Comparison of ENCODE assay signal across 22 cellular contexts in genomic region chr6:168408504-168409136, GRCh38. TPM values are rescaled to one million over a fixed set of nuclear protein-coding genes. Genes with fewer than 3 reads are reported as not detected.
"Had no signal": no experiment of that assay in that cellular context is flagged by ENCODE, and none has a peak within 500 bp of the region (broad histone marks: within the 10 kb centered on the region; RNA-seq: fewer than 3 reads in every experiment).

No MANE protein-coding gene starts in this region.

- H3K9me3 Mint-ChIP-seq: activated CD4-positive, alpha-beta memory T cell treated with anti-CD3 and anti-CD28 coated beads, Interleukin-2, amount 10 ng/mL, durations not matched to agents 7 days and 5 days; activated CD4-positive, alpha-beta T cell treated with anti-CD3 and anti-CD28 coated beads, Interleukin-2, amount 10 ng/mL, durations not matched to agents 24 days and 14 days; activated naive CD4-positive, alpha-beta T cell treated with anti-CD3 and anti-CD28 coated beads, Interleukin-2, amount 50 U/mL, for 24 hours; activated T-cell treated with anti-CD3 and anti-CD28 coated beads, Interleukin-2, amount 50 U/mL, for 72 hours; nephron had no signal

- H3K36me3 Mint-ChIP-seq: activated naive CD4-positive, alpha-beta T cell treated with anti-CD3 and anti-CD28 coated beads, Interleukin-2, amount 50 U/mL, for 24 hours had no signal

- H3K27ac Mint-ChIP-seq: activated CD4-positive, alpha-beta memory T cell treated with anti-CD3 and anti-CD28 coated beads, Interleukin-2, amount 10 ng/mL, durations not matched to agents 7 days and 5 days; activated CD4-positive, alpha-beta T cell treated with anti-CD3 and anti-CD28 coated beads, Interleukin-2, amount 10 ng/mL, durations not matched to agents 24 days and 14 days; activated naive CD4-positive, alpha-beta T cell treated with anti-CD3 and anti-CD28 coated beads, Interleukin-2, amount 50 U/mL, for 24 hours; activated T-cell treated with anti-CD3 and anti-CD28 coated beads, Interleukin-2, amount 50 U/mL, for 72 hours; nephron had no signal

- H3K4me3 ChIP-seq: body of pancreas, cardiac muscle cell, sigmoid colon, upper lobe of left lung had no signal

- H3K27ac ChIP-seq: body of pancreas, cardiac muscle cell, sigmoid colon, upper lobe of left lung, VCaP had no signal

- H3K27me3 ChIP-seq: body of pancreas, cardiac muscle cell, sigmoid colon, upper lobe of left lung had no signal

- H3K36me3 ChIP-seq: cardiac muscle cell, sigmoid colon, upper lobe of left lung had no signal

- ATAC-seq: activated CD4-positive, CD25-positive, alpha-beta regulatory T cell treated with anti-CD3 and anti-CD28 coated beads, Interleukin-2, amount 50 U/mL, for 24 hours; activated T-cell treated with anti-CD3 and anti-CD28 coated beads, Interleukin-2, amount 50 U/mL, for 72 hours; body of pancreas; left ventricle myocardium superior; stimulated activated naive CD8-positive, alpha-beta T cell treated with anti-CD3 and anti-CD28 coated beads, Interleukin-15, Interleukin-2, amounts not matched to agents 100 U/mL and 50 U/mL, for 24 hours had no signal

- H3K4me1 Mint-ChIP-seq: activated CD4-positive, alpha-beta memory T cell treated with anti-CD3 and anti-CD28 coated beads, Interleukin-2, amount 10 ng/mL, durations not matched to agents 7 days and 5 days; activated CD4-positive, alpha-beta T cell treated with anti-CD3 and anti-CD28 coated beads, Interleukin-2, amount 10 ng/mL, durations not matched to agents 24 days and 14 days; activated naive CD4-positive, alpha-beta T cell treated with anti-CD3 and anti-CD28 coated beads, Interleukin-2, amount 50 U/mL, for 24 hours; nephron had no signal

- H3K4me3 Mint-ChIP-seq: activated CD4-positive, alpha-beta memory T cell treated with anti-CD3 and anti-CD28 coated beads, Interleukin-2, amount 10 ng/mL, durations not matched to agents 7 days and 5 days; activated CD4-positive, alpha-beta T cell treated with anti-CD3 and anti-CD28 coated beads, Interleukin-2, amount 10 ng/mL, durations not matched to agents 24 days and 14 days; activated naive CD4-positive, alpha-beta T cell treated with anti-CD3 and anti-CD28 coated beads, Interleukin-2, amount 50 U/mL, for 24 hours; activated T-cell treated with anti-CD3 and anti-CD28 coated beads, Interleukin-2, amount 50 U/mL, for 72 hours; nephron had no signal

- H3K4me1 ChIP-seq: body of pancreas, sigmoid colon, upper lobe of left lung had no signal

- H3K27me3 Mint-ChIP-seq: activated CD4-positive, alpha-beta memory T cell treated with anti-CD3 and anti-CD28 coated beads, Interleukin-2, amount 10 ng/mL, durations not matched to agents 7 days and 5 days; activated CD4-positive, alpha-beta T cell treated with anti-CD3 and anti-CD28 coated beads, Interleukin-2, amount 10 ng/mL, durations not matched to agents 24 days and 14 days had no signal

- H3K9me3 ChIP-seq: body of pancreas, sigmoid colon, upper lobe of left lung had no signal

- DNase-seq: activated CD4-positive, alpha-beta memory T cell treated with anti-CD3 and anti-CD28 coated beads, Interleukin-2, amount 10 ng/mL, durations not matched to agents 7 days and 5 days; activated CD4-positive, alpha-beta T cell treated with anti-CD3 and anti-CD28 coated beads, Interleukin-2, amount 10 ng/mL, durations not matched to agents 24 days and 14 days; activated gamma-delta T cell; activated T-cell treated with anti-CD3 and anti-CD28 coated beads, Interleukin-2, amount 50 U/mL, for 72 hours; body of pancreas; left ventricle myocardium superior; mammary epithelial cell; posterior cingulate gyrus; retina; sigmoid colon; stimulated activated CD4-positive, alpha-beta T cell treated with anti-CD3 and anti-CD28 coated beads, Interleukin-4, amount 100 ng/mL, for 4 hours; stimulated activated naive CD8-positive, alpha-beta T cell treated with anti-CD3 and anti-CD28 coated beads, Interleukin-15, Interleukin-2, amounts not matched to agents 100 U/mL and 50 U/mL, for 24 hours had no signal

RNA-seq across cellular contexts. Expression of gene SMOC2, which starts 32.4 kb away (rescaled TPM):
- total RNA-seq: activated CD4-positive, alpha-beta memory T cell treated with anti-CD3 and anti-CD28 coated beads, Interleukin-2, amount 10 ng/mL, durations not matched to agents 7 days and 5 days; activated CD4-positive, alpha-beta T cell treated with anti-CD3 and anti-CD28 coated beads, Interleukin-2, amount 10 ng/mL, durations not matched to agents 24 days and 14 days; activated T-cell treated with anti-CD3 and anti-CD28 coated beads, Interleukin-2, amount 50 U/mL, for 72 hours; fibroblast of villous mesenchyme; kidney epithelial cell; mammary epithelial cell; myocyte; T-helper 2 cell treated with Interferon-gamma antibody and Interleukin-4, amounts not matched to agents 100 ng/mL and 5 ng/mL, for 36 hours had no signal
- polyA plus RNA-seq: mammary epithelial cell had no signal
